33 cellular contexts compared by ENCODE assay signal in the genomic region with DNA sequence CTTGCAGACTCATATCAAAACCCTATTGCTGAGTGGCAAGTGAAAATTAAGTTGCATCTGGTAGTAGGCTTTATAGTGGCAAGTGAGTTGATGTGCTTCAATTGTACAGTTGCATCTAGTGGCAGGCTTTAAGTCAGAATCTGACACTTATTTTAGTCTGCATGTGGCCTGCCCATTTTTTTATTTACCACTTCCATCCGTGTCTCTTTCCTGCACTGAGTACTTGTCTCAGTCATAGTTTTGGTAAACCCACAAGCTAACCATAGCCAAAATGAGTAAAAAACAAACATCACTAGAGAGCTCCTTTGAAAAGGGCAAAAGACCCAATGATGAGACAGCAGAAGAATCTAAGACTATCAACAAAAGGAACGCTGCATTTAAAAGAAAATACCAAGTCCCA.
"Had no signal": no experiment of that assay in that cellular context is flagged by ENCODE, and none has a peak within 500 bp of the region (broad histone marks: within the 10 kb centered on the region; RNA-seq: fewer than 3 reads in every experiment).

No MANE protein-coding gene starts in this region.

- H3K36me3 ChIP-seq: Peyer's patch, SJSA1 had no signal

- H3K4me1 Mint-ChIP-seq: activated CD4-positive, alpha-beta T cell treated with anti-CD3 and anti-CD28 coated beads for 36 hours; activated naive CD8-positive, alpha-beta T cell treated with anti-CD3 and anti-CD28 coated beads, Interleukin-2, amount 50 U/mL, for 24 hours; brain had no signal

- H3K27ac ChIP-seq: Peyer's patch, SJSA1 had no signal

- H3K4me1 ChIP-seq: Peyer's patch, SJSA1 had no signal

- H3K27me3 Mint-ChIP-seq: activated CD4-positive, alpha-beta T cell treated with anti-CD3 and anti-CD28 coated beads for 36 hours; activated CD8-positive, alpha-beta T cell treated with anti-CD3 and anti-CD28 coated beads for 36 hours; activated naive CD8-positive, alpha-beta T cell treated with anti-CD3 and anti-CD28 coated beads, Interleukin-2, amount 50 U/mL, for 24 hours had no signal

- H3K4me3 Mint-ChIP-seq: activated CD4-positive, alpha-beta T cell treated with anti-CD3 and anti-CD28 coated beads for 36 hours; activated CD8-positive, alpha-beta T cell treated with anti-CD3 and anti-CD28 coated beads for 36 hours; activated naive CD8-positive, alpha-beta T cell; activated naive CD8-positive, alpha-beta T cell treated with anti-CD3 and anti-CD28 coated beads, Interleukin-2, amount 50 U/mL, for 24 hours; brain; T-helper 1 cell treated with Interleukin-12 subunit alpha and Interleukin-12 subunit beta and Interleukin-4 antibody, amounts not matched to agents 30 μg/mL and 1 μg/mL, for 36 hours; T-helper 2 cell treated with Interferon-gamma antibody and Interleukin-4, amounts not matched to agents 5 μg/mL and 100 μg/mL, for 36 hours had no signal

- H3K9me3 ChIP-seq: Peyer's patch, SJSA1, SK-N-SH had no signal

- H3K4me3 ChIP-seq: Peyer's patch, SJSA1 had no signal

- H3K27me3 ChIP-seq: Peyer's patch, SJSA1 had no signal

- DNase-seq: activated CD4-positive, alpha-beta T cell treated with anti-CD3 and anti-CD28 coated beads for 36 hours; activated CD4-positive, alpha-beta T cell treated with anti-CD3 and anti-CD28 coated beads, Interleukin-2, amount 50 U/mL, for 4 hours; activated CD8-positive, alpha-beta T cell treated with anti-CD3 and anti-CD28 coated beads for 36 hours; activated gamma-delta T cell; activated naive CD4-positive, alpha-beta T cell treated with Interleukin-2 at 50 U/mL for 16 hours; activated naive CD8-positive, alpha-beta T cell treated with anti-CD3 and anti-CD28 coated beads, Interleukin-2, amount 50 U/mL, for 24 hours; activated T-cell treated with anti-CD3 and anti-CD28 coated beads for 4 hours; activated T-cell treated with anti-CD3 and anti-CD28 coated beads, Interleukin-2, amount 50 U/mL, for 48 hours; anterior cingulate cortex; caudate nucleus; cerebellar nuclear complex; Kasumi-1; KBM-7; MM.1S; MV-4-11; NCI-H1092; NCI-H1436 treated with DMSO at 0.1 percent for 48 hours; NCI-H1694 treated with DMSO at 0.1 percent for 48 hours; NCI-H2029; NCI-H345; NCI-H524 treated with DMSO at 0.1 percent for 48 hours; NK-92 treated with Interleukin-12 subunit alpha and Interleukin-12 subunit beta, amount 100 ng/mL, for 24 hours; Peyer's patch; RPMI8226; SHP77 treated with DMSO at 0.1 percent for 48 hours; SK-N-SH had no signal

- H3K27ac Mint-ChIP-seq: activated CD4-positive, alpha-beta T cell treated with anti-CD3 and anti-CD28 coated beads for 36 hours; activated CD8-positive, alpha-beta T cell treated with anti-CD3 and anti-CD28 coated beads for 36 hours; activated naive CD8-positive, alpha-beta T cell; activated naive CD8-positive, alpha-beta T cell treated with anti-CD3 and anti-CD28 coated beads, Interleukin-2, amount 50 U/mL, for 24 hours; activated T-helper 2 cell treated with anti-CD3 and anti-CD28 coated beads, Interferon-gamma antibody, Interleukin-2, Interleukin-4, amounts not matched to agents 10 μg/mL and 5 μg/mL and 100 μg/mL, durations not matched to agents 14 hours and 24 hours and 36 hours; brain; T-helper 1 cell treated with Interleukin-12 subunit alpha and Interleukin-12 subunit beta and Interleukin-4 antibody, amounts not matched to agents 30 μg/mL and 1 μg/mL, for 36 hours; T-helper 2 cell treated with Interferon-gamma antibody and Interleukin-4, amounts not matched to agents 5 μg/mL and 100 μg/mL, for 36 hours had no signal

- ATAC-seq: activated CD4-positive, alpha-beta T cell treated with anti-CD3 and anti-CD28 coated beads for 36 hours; activated CD8-positive, alpha-beta T cell treated with anti-CD3 and anti-CD28 coated beads for 36 hours; activated naive CD8-positive, alpha-beta T cell treated with anti-CD3 and anti-CD28 coated beads, Interleukin-2, amount 50 U/mL, for 24 hours; PC-3 had no signal

- H3K9me3 Mint-ChIP-seq: activated CD8-positive, alpha-beta T cell treated with anti-CD3 and anti-CD28 coated beads for 36 hours; activated naive CD8-positive, alpha-beta T cell treated with anti-CD3 and anti-CD28 coated beads, Interleukin-2, amount 50 U/mL, for 24 hours; activated T-helper 2 cell treated with anti-CD3 and anti-CD28 coated beads, Interferon-gamma antibody, Interleukin-2, Interleukin-4, amounts not matched to agents 10 μg/mL and 5 μg/mL and 100 μg/mL, durations not matched to agents 14 hours and 24 hours and 36 hours; brain; T-helper 1 cell treated with Interleukin-12 subunit alpha and Interleukin-12 subunit beta and Interleukin-4 antibody, amounts not matched to agents 30 μg/mL and 1 μg/mL, for 36 hours; T-helper 2 cell treated with Interferon-gamma antibody and Interleukin-4, amounts not matched to agents 5 μg/mL and 100 μg/mL, for 36 hours had no signal

- H3K36me3 Mint-ChIP-seq: brain had no signal
